8 cellular contexts compared by ENCODE assay signal in the genomic region with DNA sequence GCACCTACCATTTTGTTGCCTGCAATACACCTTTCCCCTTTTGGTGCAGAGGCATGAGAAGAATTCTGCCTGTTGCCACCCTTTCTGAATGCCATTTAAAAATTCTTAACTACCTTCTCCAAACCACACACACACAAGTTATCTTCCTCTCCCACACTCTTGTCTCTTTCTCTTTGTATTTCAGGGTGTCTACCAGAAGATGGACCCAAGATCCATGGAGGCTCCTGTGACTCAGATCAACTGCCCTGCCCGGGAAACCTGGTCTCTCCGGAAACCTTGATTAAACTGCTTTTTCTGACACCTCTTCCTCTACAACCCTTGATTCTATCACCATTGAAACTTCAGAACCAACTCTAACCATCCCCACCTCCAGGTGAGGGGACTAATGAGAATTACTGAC. TPM values are rescaled to one million over a fixed set of nuclear protein-coding genes. Genes with fewer than 3 reads are reported as not detected.
A peak's percentile ranks its signal among the peaks of the same experiment; 100 is the strongest.
DNase-seq lines count a peak whose midpoint lies in the region; ATAC-seq and TF ChIP-seq lines count a peak whose summit lies in the region.

No MANE protein-coding gene starts in this region.

- no peaks in the 10 kb centered on the region for H3K9me3 ChIP-seq in endodermal cell (ENCODE audit: control insufficient read depth, low read length)

- CTCF ChIA-PET in activated CD4-positive, alpha-beta T cell treated with anti-CD3 and anti-CD28 coated beads for 36 hours (lab: Charles Lee): interaction anchor here (0.5 to 1.8 kb wide), 2 partner anchors 31 to 272 kb away, joined by 3 to 7 read pairs; a partner anchor contains a TSS

- no peaks in the 10 kb centered on the region for H3K27me3 Mint-ChIP-seq in activated CD4-positive, alpha-beta T cell treated with anti-CD3 and anti-CD28 coated beads for 36 hours
- H3K27me3 Mint-ChIP-seq in endodermal cell (ENCODE audit: insufficient read depth): peaks cover 3% of the 10 kb centered on the region

- H3K4me3 Mint-ChIP-seq in activated CD4-positive, alpha-beta T cell treated with anti-CD3 and anti-CD28 coated beads for 36 hours: no peak overlapping the region
- no peak overlapping the region for H3K4me3 Mint-ChIP-seq in endodermal cell

- H3K27ac ChIP-seq in endodermal cell (ENCODE audit: low read depth, low read length): no peak overlapping the region

- POLR2A ChIA-PET in activated CD4-positive, alpha-beta T cell treated with anti-CD3 and anti-CD28 coated beads for 36 hours (lab: Charles Lee): no interaction called here

- H3K4me1 ChIP-seq in endodermal cell (ENCODE audit: control insufficient read depth, insufficient read depth, low read length): no peaks in the 10 kb centered on the region

- H3K27me3 ChIP-seq in endodermal cell (ENCODE audit: control insufficient read depth, insufficient read depth, low read length, poor library complexity, severe bottlenecking): peaks cover under 1% of the 10 kb centered on the region

- intact Hi-C loops in activated CD4-positive, alpha-beta T cell treated with anti-CD3 and anti-CD28 coated beads for 36 hours (cut with DNase I, micrococcal nuclease): loop anchor here (5.0 to 10.0 kb wide), 4 partner anchors 77 to 473 kb away; a partner anchor contains a TSS

- DNase-seq in activated CD4-positive, alpha-beta T cell treated with anti-CD3 and anti-CD28 coated beads for 36 hours: peak; percentile 18
- DNase-seq in activated CD4-positive, alpha-beta T cell treated with anti-CD3 and anti-CD28 coated beads for 1 hour: no peak
- DNase-seq in NOMO-1 treated with DMSO at 0.1 percent for 48 hours (lab: John Stamatoyannopoulos, UW; ENCODE audit: unreplicated experiment) (peak; percentile 23), endodermal cell (no peak), retinal pigment epithelial cell (ENCODE audit: low read depth) (no peak), medulla oblongata (ENCODE audit: extremely low spot score) (no peak)

- TF ChIP-seq CTCF in endodermal cell (conservative IDR thresholded peaks at IDR 0.05): peak; percentile 55
- peak; percentile 13 for TF ChIP-seq CTCF in retinal pigment epithelial cell (conservative IDR thresholded peaks at IDR 0.05; ENCODE audit: low read depth, low read length)

- no peaks in the 10 kb centered on the region for H3K9me3 Mint-ChIP-seq in activated CD4-positive, alpha-beta T cell treated with anti-CD3 and anti-CD28 coated beads for 36 hours (ENCODE audit: low read depth)
- H3K9me3 Mint-ChIP-seq in endodermal cell: no peaks in the 10 kb centered on the region

- no peak overlapping the region for H3K27ac Mint-ChIP-seq in activated CD4-positive, alpha-beta T cell treated with anti-CD3 and anti-CD28 coated beads for 36 hours
- H3K27ac Mint-ChIP-seq in endodermal cell: no peak overlapping the region

- peaks cover 13% of the 10 kb centered on the region for H3K4me1 Mint-ChIP-seq in activated CD4-positive, alpha-beta T cell treated with anti-CD3 and anti-CD28 coated beads for 36 hours
- peaks cover 8% of the 10 kb centered on the region for H3K4me1 Mint-ChIP-seq in endodermal cell

- H3K9ac ChIP-seq in endodermal cell (ENCODE audit: extremely low read depth, low read length, poor library complexity, severe bottlenecking): no peak overlapping the region

- no peak for ATAC-seq in activated CD4-positive, alpha-beta T cell treated with anti-CD3 and anti-CD28 coated beads for 36 hours
- ATAC-seq in GM21526 (IDR thresholded peaks at IDR 0.05; ENCODE audit: low FRiP score, unreplicated experiment) (no peak), HG02798 (IDR thresholded peaks at IDR 0.05; ENCODE audit: poor library complexity, unreplicated experiment) (no peak)

- 58 to 65% methylated on average over 2 of the region's 2 CpGs for WGBS in endodermal cell (ENCODE audit: insufficient coverage in 1 of 2, insufficient read length in 1 of 2), 2 experiments

- H3K4me3 ChIP-seq in endodermal cell (ENCODE audit: low read length) (no peak overlapping the region), retinal pigment epithelial cell (ENCODE audit: low read length) (no peak overlapping the region)

- peaks cover 3% of the 10 kb centered on the region for H3K36me3 Mint-ChIP-seq in activated CD4-positive, alpha-beta T cell treated with anti-CD3 and anti-CD28 coated beads for 36 hours (ENCODE audit: low read depth)
- H3K36me3 Mint-ChIP-seq in endodermal cell (ENCODE audit: low read depth): peaks cover 7% of the 10 kb centered on the region

- H3K36me3 ChIP-seq in endodermal cell (ENCODE audit: control insufficient read depth, insufficient read depth, low read length): peaks cover 11% of the 10 kb centered on the region

RNA-seq across cellular contexts. Expression of a gene that starts 2.4 kb away (rescaled TPM):
- 10 to 100 TPM; 43.8 to 58.6 TPM for total RNA-seq in activated CD4-positive, alpha-beta T cell treated with anti-CD3 and anti-CD28 coated beads for 36 hours
- 10 to 100 TPM; 32.9 to 39.4 TPM for total RNA-seq in endodermal cell
- 30.9 TPM for polyA plus RNA-seq in endodermal cell (2013, experiment 1 of 2)
- polyA plus RNA-seq in endodermal cell (2013, experiment 2 of 2): 25.5 TPM

RNA-seq across cellular contexts. Expression of a gene that starts 23.0 kb away (rescaled TPM):
- total RNA-seq in activated CD4-positive, alpha-beta T cell treated with anti-CD3 and anti-CD28 coated beads for 36 hours: 1 to 10 TPM in 1 of 2 experiments, under 1 TPM in 1; 0.96 to 1.2 TPM
- 1 to 10 TPM; 4.8 to 5.6 TPM for total RNA-seq in endodermal cell
- 5.6 TPM for polyA plus RNA-seq in endodermal cell (2013, experiment 1 of 2)
- 8.3 TPM for polyA plus RNA-seq in endodermal cell (2013, experiment 2 of 2)

RNA-seq across cellular contexts. Expression of a gene that starts 30.7 kb away (rescaled TPM):
- total RNA-seq in activated CD4-positive, alpha-beta T cell treated with anti-CD3 and anti-CD28 coated beads for 36 hours: under 1 TPM in 1 of 2 experiments, not detected in 1; 0.34 TPM
- total RNA-seq in endodermal cell: 1 to 10 TPM in 1 of 2 donors, under 1 TPM in 1; 0.70 to 1.6 TPM
- not detected for polyA plus RNA-seq in endodermal cell (2013, experiment 1 of 2)
- not detected for polyA plus RNA-seq in endodermal cell (2013, experiment 2 of 2)

Comparison
In these comparisons a context has a peak if more than half of its experiments do, and no peak if none do; other contexts are left out.
1. DNase-seq: peak in activated CD4-positive, alpha-beta T cell treated with anti-CD3 and anti-CD28 coated beads for 36 hours (single experiment) and NOMO-1 treated with DMSO at 0.1 percent for 48 hours (single experiment); none in activated CD4-positive, alpha-beta T cell treated with anti-CD3 and anti-CD28 coated beads for 1 hour (single experiment), endodermal cell (single experiment), retinal pigment epithelial cell (single experiment) and medulla oblongata (single experiment).